Comparison of ENCODE assay signal across 14 cellular contexts in the genomic region with DNA sequence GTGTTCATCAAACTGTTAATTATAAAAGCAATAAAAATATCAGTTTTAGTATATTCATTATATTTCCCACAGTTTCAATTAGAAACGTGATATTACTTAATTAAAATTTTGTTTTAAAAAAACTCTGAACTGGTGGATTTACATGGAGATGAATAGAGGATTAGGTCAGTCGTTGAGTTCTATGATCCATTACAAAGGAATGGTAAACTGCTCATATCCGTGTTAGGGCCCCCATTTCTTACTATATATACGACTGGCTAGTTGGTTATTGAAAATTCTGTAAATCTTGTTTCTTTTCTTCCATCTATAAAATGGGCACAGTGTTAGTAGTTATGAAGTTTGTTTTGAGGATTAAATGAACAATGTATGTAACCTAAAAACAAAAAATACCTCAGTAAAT. TPM values are rescaled to one million over a fixed set of nuclear protein-coding genes. Genes with fewer than 3 reads are reported as not detected.
DNase-seq lines count a peak whose midpoint lies in the region; ATAC-seq and TF ChIP-seq lines count a peak whose summit lies in the region.
"Had no signal": no experiment of that assay in that cellular context is flagged by ENCODE, and none has a peak within 500 bp of the region (broad histone marks: within the 10 kb centered on the region; RNA-seq: fewer than 3 reads in every experiment).

No MANE protein-coding gene starts in this region.

- no peak overlapping the region for H4K8ac ChIP-seq in IMR-90 (ENCODE audit: low read depth in 2 of 2, low read length in 2 of 2)

- in situ Hi-C loops in IMR-90 (cut with MboI; ENCODE audit: low sequenced_read_pairs), result no loop called here
- in situ Hi-C loops in gastrocnemius medialis (cut with MboI; ENCODE audit: low sequenced_read_pairs in 4 of 4), result no loop called here

- BruUV-seq in IMR-90 (replicated peaks; lab: Mats Ljungman, UMichigan), result no TSS peak

- peaks cover 95% of the 10 kb centered on the region for H3K4me1 Mint-ChIP-seq in chondrocyte (ENCODE audit: low read depth)
- peaks cover 13% of the 10 kb centered on the region for H3K4me1 Mint-ChIP-seq in activated CD8-positive, alpha-beta T cell treated with anti-CD3 and anti-CD28 coated beads, Interleukin-2, amount 10 ng/mL, durations not matched to agents 7 days and 5 days (ENCODE audit: low read depth)

- H3K14ac ChIP-seq in IMR-90 (replicated peaks; ENCODE audit: low read depth, low read length), result no peak overlapping the region

- H3K4me1 ChIP-seq in IMR-90 (ENCODE audit: control insufficient read depth, insufficient read depth, low read length) (peaks cover 18% of the 10 kb centered on the region), gastrocnemius medialis (peaks cover 58 to 69% of the 10 kb centered on the region in 2 donors)
- H3K4me1 ChIP-seq: Peyer's patch had no signal

- no peak overlapping the region for H3K4ac ChIP-seq in IMR-90 (ENCODE audit: low read depth, low read length)

- CTCF ChIA-PET in IMR-90 (lab: Yijun Ruan, JAX), result interaction anchor here (1.3 kb wide), 1 partner anchor 15 kb away, joined by 3 read pairs; no protein-coding TSS in a partner anchor
- CTCF ChIA-PET in activated CD8-positive, alpha-beta T cell treated with anti-CD3 and anti-CD28 coated beads, Interleukin-2, amount 10 ng/mL, durations not matched to agents 7 days and 5 days (lab: Charles Lee), result interaction anchor here (1.2 kb wide), 1 partner anchor 9 kb away, joined by 4 read pairs; no protein-coding TSS in a partner anchor

- no peak overlapping the region for H4K5ac ChIP-seq in IMR-90 (ENCODE audit: low read depth, low read length)

- peak overlapping the region; percentile 74 for H2BK5ac ChIP-seq in IMR-90 (ENCODE audit: low read depth, low read length, poor library complexity, severe bottlenecking)

- POLR2A ChIA-PET in IMR-90 (lab: Charles Lee; ENCODE audit: unreplicated experiment), result no interaction called here
- POLR2A ChIA-PET in activated CD8-positive, alpha-beta T cell treated with anti-CD3 and anti-CD28 coated beads, Interleukin-2, amount 10 ng/mL, durations not matched to agents 7 days and 5 days (lab: Charles Lee), result no interaction called here

- H2AFZ ChIP-seq in IMR-90 (replicated peaks; ENCODE audit: low read length, poor library complexity), result no peak overlapping the region

- no peak overlapping the region for H3K9ac ChIP-seq in IMR-90 (ENCODE audit: low read depth, low read length)
- H3K9ac ChIP-seq: BLaER1 treated with 17β-estradiol and CSF1 and Interleukin-3, amounts not matched to agents 10 nM and 100 nM had no signal

- H3K4me3 ChIP-seq in IMR-90 (ENCODE audit: insufficient read depth, low read depth, low read length) (no peak overlapping the region), gastrocnemius medialis (no peak overlapping the region), H7 (ENCODE audit: insufficient read depth, low read depth, low read length) (no peak overlapping the region)
- H3K4me3 ChIP-seq: BLaER1 treated with 17β-estradiol and CSF1 and Interleukin-3, amounts not matched to agents 10 nM and 100 nM; K562; Peyer's patch had no signal

- H2BK20ac ChIP-seq in IMR-90 (ENCODE audit: low read depth, low read length), result no peak overlapping the region

- no peak overlapping the region for H2AK5ac ChIP-seq in IMR-90 (ENCODE audit: low read depth, low read length)

- no CpG with 5 or more reads among the region's 4 CpGs for WGBS in IMR-90 (ENCODE audit: extremely low coverage in 2 of 2, insufficient read length in 1 of 2), 2 experiments

- H3K4me2 ChIP-seq in IMR-90 (ENCODE audit: low read depth, low read length), result no peak overlapping the region; the same call in 1 of the 2 replicates
- H3K4me2 ChIP-seq: BLaER1 treated with 17β-estradiol and CSF1 and Interleukin-3, amounts not matched to agents 10 nM and 100 nM had no signal

- no peak for TF ChIP-seq POLR2A in IMR-90 (IDR thresholded peaks at IDR 0.05; ENCODE audit: low read depth, low read length)
- no peak for TF ChIP-seq POLR2A in gastrocnemius medialis (IDR thresholded peaks at IDR 0.05)

- DNase-seq in ELR (ENCODE audit: low read depth) (peak; percentile 79), IMR-90 (peak; percentile 62), chondrocyte (ENCODE audit: low spot score) (no peak), gastrocnemius medialis (no peak), CD1c-positive myeloid dendritic cell (ENCODE audit: extremely low spot score) (no peak), H7 (no peak)
- no peak for DNase-seq in activated CD8-positive, alpha-beta T cell treated with anti-CD3 and anti-CD28 coated beads, Interleukin-2, amount 10 ng/mL, durations not matched to agents 7 days and 5 days
- DNase-seq: NCI-H1092 treated with DMSO at 0.1 percent for 48 hours, NCI-H1694, NCI-H2081 treated with DMSO at 0.1 percent for 48 hours, Peyer's patch, SW 1271 had no signal

- no peak overlapping the region for H2BK120ac ChIP-seq in IMR-90 (ENCODE audit: low read depth, low read length)

- no peak overlapping the region for H3K4me3 Mint-ChIP-seq in chondrocyte (ENCODE audit: unreplicated experiment)
- no peak overlapping the region for H3K4me3 Mint-ChIP-seq in activated CD8-positive, alpha-beta T cell treated with anti-CD3 and anti-CD28 coated beads, Interleukin-2, amount 10 ng/mL, durations not matched to agents 7 days and 5 days

- H2AK9ac ChIP-seq in IMR-90 (replicated peaks; ENCODE audit: low read depth, low read length, poor library complexity), result no peak overlapping the region

- H3K27ac Mint-ChIP-seq in chondrocyte (ENCODE audit: unreplicated experiment), result peak overlapping the region; percentile 34
- no peak overlapping the region for H3K27ac Mint-ChIP-seq in activated CD8-positive, alpha-beta T cell treated with anti-CD3 and anti-CD28 coated beads, Interleukin-2, amount 10 ng/mL, durations not matched to agents 7 days and 5 days

- no peak for TF ChIP-seq RAD21 in IMR-90 (IDR thresholded peaks at IDR 0.05; ENCODE audit: low read length)

- no peaks in the 10 kb centered on the region for H3K36me3 ChIP-seq in IMR-90 (ENCODE audit: control insufficient read depth, insufficient read depth, low read length)
- H3K36me3 ChIP-seq in gastrocnemius medialis, result no peaks in the 10 kb centered on the region
- H3K36me3 ChIP-seq in H7 (replicated peaks; ENCODE audit: control insufficient read depth, insufficient read depth, low read length), result no peaks in the 10 kb centered on the region; the same call in 1 of the 2 replicates
- H3K36me3 ChIP-seq: Peyer's patch had no signal

- no peaks in the 10 kb centered on the region for H3K27me3 Mint-ChIP-seq in chondrocyte (ENCODE audit: low read depth)
- H3K27me3 Mint-ChIP-seq in activated CD8-positive, alpha-beta T cell treated with anti-CD3 and anti-CD28 coated beads, Interleukin-2, amount 10 ng/mL, durations not matched to agents 7 days and 5 days (ENCODE audit: low read depth), result no peaks in the 10 kb centered on the region

- H2BK15ac ChIP-seq in IMR-90 (ENCODE audit: low read depth, low read length), result no peak overlapping the region

- no peak overlapping the region for H3K23ac ChIP-seq in IMR-90 (ENCODE audit: low read depth, low read length)

- no peaks in the 10 kb centered on the region for H3K9me3 Mint-ChIP-seq in chondrocyte (ENCODE audit: low read depth)
- no peaks in the 10 kb centered on the region for H3K9me3 Mint-ChIP-seq in activated CD8-positive, alpha-beta T cell treated with anti-CD3 and anti-CD28 coated beads, Interleukin-2, amount 10 ng/mL, durations not matched to agents 7 days and 5 days (ENCODE audit: insufficient read depth)

- H3K9me3 ChIP-seq in IMR-90 (ENCODE audit: control insufficient read depth, insufficient read depth, low read length), result no peaks in the 10 kb centered on the region
- no peaks in the 10 kb centered on the region for H3K9me3 ChIP-seq in gastrocnemius medialis
- H3K9me3 ChIP-seq: Peyer's patch had no signal

- intact Hi-C loops in IMR-90 (cut with micrococcal nuclease) (no loop called here), gastrocnemius medialis (cut with DNase I; ENCODE audit: low total_unique reads) (loop anchor here (2.0 kb wide), 1 partner anchor 41 kb away; a partner anchor contains a TSS)

- H3K9me1 ChIP-seq in IMR-90 (ENCODE audit: insufficient read depth, low read length), result peaks cover 8% of the 10 kb centered on the region

- H3K56ac ChIP-seq in IMR-90 (ENCODE audit: extremely low read depth, insufficient read depth, low read length), result no peak overlapping the region

- H4K20me1 ChIP-seq in IMR-90 (ENCODE audit: insufficient read depth, low read length), result peaks cover 31% of the 10 kb centered on the region; the same call in 1 of the 2 replicates

- no peak overlapping the region for H3K18ac ChIP-seq in IMR-90 (ENCODE audit: low read depth, low read length)

- H3K27ac ChIP-seq in IMR-90 (ENCODE audit: insufficient read depth, low read length), result no peak overlapping the region
- H3K27ac ChIP-seq in gastrocnemius medialis, result peak overlapping the region; percentile 54 to 78 (median 69)
- H3K27ac ChIP-seq: BLaER1 treated with 17β-estradiol and CSF1 and Interleukin-3, amounts not matched to agents 10 nM and 100 nM; Peyer's patch had no signal

- no peaks in the 10 kb centered on the region for H3K27me3 ChIP-seq in IMR-90 (ENCODE audit: control insufficient read depth, insufficient read depth, low read length)
- H3K27me3 ChIP-seq in gastrocnemius medialis, result no peaks in the 10 kb centered on the region
- no peaks in the 10 kb centered on the region for H3K27me3 ChIP-seq in H7 (ENCODE audit: control insufficient read depth, insufficient read depth, low read length)
- H3K27me3 ChIP-seq: BLaER1 treated with 17β-estradiol and CSF1 and Interleukin-3, amounts not matched to agents 10 nM and 100 nM; Peyer's patch had no signal

- H3K36me3 Mint-ChIP-seq in chondrocyte (ENCODE audit: low read depth), result no peaks in the 10 kb centered on the region
- no peaks in the 10 kb centered on the region for H3K36me3 Mint-ChIP-seq in activated CD8-positive, alpha-beta T cell treated with anti-CD3 and anti-CD28 coated beads, Interleukin-2, amount 10 ng/mL, durations not matched to agents 7 days and 5 days (ENCODE audit: low read depth)

- no peak overlapping the region for H4K91ac ChIP-seq in IMR-90 (ENCODE audit: insufficient read depth, low read depth, low read length)

- peaks cover 28 to 68% of the 10 kb centered on the region in 2 experiments for H3K79me1 ChIP-seq in IMR-90 (ENCODE audit: low read depth in 1 of 2, low read length in 2 of 2)

- TF ChIP-seq CTCF in IMR-90 (conservative IDR thresholded peaks at IDR 0.05; ENCODE audit: low read depth, low read length), result no peak
- TF ChIP-seq CTCF in chondrocyte (IDR thresholded peaks at IDR 0.05), result no peak
- no peak for TF ChIP-seq CTCF in gastrocnemius medialis (IDR thresholded peaks at IDR 0.05 in 4 of 5, conservative IDR thresholded peaks at IDR 0.05 in 1 of 5)

- ATAC-seq in IMR-90 (ENCODE audit: low read depth), result peak; percentile 51; the same call in 1 of the 2 replicates
- no peak for ATAC-seq in gastrocnemius medialis
- ATAC-seq in activated CD8-positive, alpha-beta T cell treated with anti-CD3 and anti-CD28 coated beads, Interleukin-2, amount 10 ng/mL, durations not matched to agents 7 days and 5 days, result no peak
- ATAC-seq: K562 had no signal

- dilution Hi-C loops in IMR-90 (cut with HindIII; ENCODE audit: low sequenced_read_pairs, unreplicated experiment), result no loop called here

RNA-seq across cellular contexts. Expression of a gene that starts 41.3 kb away (rescaled TPM):
- 58.3 and 65.8 TPM in 2 replicates for total RNA-seq in IMR-90 (2012; rRNA removed)
- polyA plus RNA-seq in IMR-90 (2012; rRNA removed), result 12.4 and 13.0 TPM in 2 replicates
- polyA plus RNA-seq in IMR-90 (2012; cell fraction: cytosol; rRNA removed), result 2.9 and 5.7 TPM in 2 replicates
- polyA plus RNA-seq in IMR-90 (2012; cell fraction: nucleus; rRNA removed; ENCODE audit: low replicate concordance), result 4.4 and 27.1 TPM in 2 replicates
- 45.1 to 52.7 TPM (median 46.9 TPM) in 3 replicates for total RNA-seq in chondrocyte
- 10 to 100 TPM; 21.0 to 32.1 (median 21.3) TPM for total RNA-seq in gastrocnemius medialis
- total RNA-seq in activated CD8-positive, alpha-beta T cell treated with anti-CD3 and anti-CD28 coated beads, Interleukin-2, amount 10 ng/mL, durations not matched to agents 7 days and 5 days, result 10 to 100 TPM; 13.0 to 13.7 TPM
- total RNA-seq in H7 (2014; rRNA removed; shearing (Covaris generic)), result 21.8 and 26.3 TPM in 2 replicates

Comparison
In these comparisons a context has a peak if more than half of its experiments do, and no peak if none do; other contexts are left out.
1. DNase-seq: peak in ELR (single experiment) and IMR-90 (single experiment); none in chondrocyte (single experiment), gastrocnemius medialis (0 of 2), CD1c-positive myeloid dendritic cell (single experiment), activated CD8-positive, alpha-beta T cell treated with anti-CD3 and anti-CD28 coated beads, Interleukin-2, amount 10 ng/mL, durations not matched to agents 7 days and 5 days (single experiment) and H7 (single experiment).